ENCODE assay signal across 20 cellular contexts in the genomic region with DNA sequence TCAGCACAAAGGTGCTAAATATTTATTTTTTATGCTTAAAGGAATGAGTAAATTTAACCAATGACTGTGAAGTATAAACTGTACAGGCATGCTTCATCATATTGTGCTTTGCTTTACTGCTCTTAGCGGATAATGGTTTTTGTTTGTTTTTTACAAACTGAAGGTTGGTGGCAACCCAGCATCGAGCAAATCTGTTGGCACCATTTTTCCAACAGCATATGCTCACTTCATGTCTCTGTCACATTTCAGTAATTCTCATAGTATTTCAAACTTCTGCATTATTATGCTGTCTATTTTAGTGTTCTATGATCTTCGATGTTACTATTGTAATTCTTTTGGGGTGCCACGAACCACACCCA. TPM values are rescaled to one million over a fixed set of nuclear protein-coding genes. Genes with fewer than 3 reads are reported as not detected.
DNase-seq lines count a peak whose midpoint lies in the region; ATAC-seq lines count a peak whose summit lies in the region.
"Had no signal": no experiment of that assay in that cellular context is flagged by ENCODE, and none has a peak within 500 bp of the region (broad histone marks: within the 10 kb centered on the region; RNA-seq: fewer than 3 reads in every experiment).

No MANE protein-coding gene starts in this region.

- CTCF ChIA-PET in activated naive CD4-positive, alpha-beta T cell treated with anti-CD3 and anti-CD28 coated beads, Interleukin-2, amount 10 ng/mL, durations not matched to agents 7 days and 5 days (lab: Charles Lee), result interaction anchor here (2.0 kb wide), 1 partner anchor 91 kb away, joined by 6 read pairs; no protein-coding TSS in a partner anchor

- H3K27me3 ChIP-seq in MG63 (no peaks in the 10 kb centered on the region), HAP-1 (ENCODE audit: low read depth) (no peaks in the 10 kb centered on the region)
- H3K27me3 ChIP-seq: vagina had no signal

- peaks cover 9% of the 10 kb centered on the region for H3K4me1 ChIP-seq in HAP-1

- H3K4me3 Mint-ChIP-seq in activated naive CD4-positive, alpha-beta T cell treated with anti-CD3 and anti-CD28 coated beads, Interleukin-2, amount 10 ng/mL, durations not matched to agents 7 days and 5 days, result no peak overlapping the region
- H3K4me3 Mint-ChIP-seq in T-helper 17 cell, result no peak overlapping the region
- H3K4me3 Mint-ChIP-seq in stimulated activated effector memory CD8-positive, alpha-beta T cell treated with anti-CD3 and anti-CD28 coated beads, Interleukin-12 subunit alpha, Interleukin-12 subunit beta, amount 100 ng/mL, for 72 hours, result peak overlapping the region; percentile 31
- H3K4me3 Mint-ChIP-seq: dendritic cell treated with granulocyte-macrophage colony-stimulating factor and Interleukin-4, amounts not matched to agents 40 ng/mL and 50 ng/mL, for 4 days; WTC11 had no signal

- ATAC-seq in activated naive CD4-positive, alpha-beta T cell treated with anti-CD3 and anti-CD28 coated beads, Interleukin-2, amount 50 U/mL, for 72 hours, result no peak
- ATAC-seq in GM18907 (IDR thresholded peaks at IDR 0.05; ENCODE audit: unreplicated experiment), result peak; percentile 8
- ATAC-seq in T-helper 17 cell, result peak; percentile 9
- ATAC-seq in stimulated activated effector memory CD8-positive, alpha-beta T cell treated with anti-CD3 and anti-CD28 coated beads, Interleukin-12 subunit alpha, Interleukin-12 subunit beta, amount 100 ng/mL, for 72 hours, result no peak
- ATAC-seq: WTC11 had no signal

- no peak for DNase-seq in activated naive CD4-positive, alpha-beta T cell treated with anti-CD3 and anti-CD28 coated beads, Interleukin-2, amount 10 ng/mL, durations not matched to agents 7 days and 5 days
- DNase-seq in activated naive CD4-positive, alpha-beta T cell treated with anti-CD3 and anti-CD28 coated beads, Interleukin-2, amount 50 U/mL, for 72 hours (ENCODE audit: low spot score in 2 of 2), result no peak
- DNase-seq in T-helper 17 cell, result no peak
- no peak for DNase-seq in stimulated activated effector memory CD8-positive, alpha-beta T cell treated with anti-CD3 and anti-CD28 coated beads, Interleukin-12 subunit alpha, Interleukin-12 subunit beta, amount 100 ng/mL, for 72 hours (ENCODE audit: low spot score in 2 of 2)
- DNase-seq in MG63, result no peak
- DNase-seq in HAP-1 (ENCODE audit: low spot score in 2 of 2), result no peak
- DNase-seq: amniotic stem cell, DMS53, GF-D8, kidney glomerular epithelial cell, NCI-H524 treated with DMSO at 0.1 percent for 48 hours, occipital lobe, SK-N-SH, T-helper 9 cell had no signal

- H3K4me3 ChIP-seq in MG63 (no peak overlapping the region), HAP-1 (no peak overlapping the region)
- H3K4me3 ChIP-seq: lung, thoracic aorta, vagina had no signal

- H3K27ac Mint-ChIP-seq in activated naive CD4-positive, alpha-beta T cell treated with anti-CD3 and anti-CD28 coated beads, Interleukin-2, amount 10 ng/mL, durations not matched to agents 7 days and 5 days, result peak overlapping the region; percentile 93
- H3K27ac Mint-ChIP-seq in activated naive CD4-positive, alpha-beta T cell treated with anti-CD3 and anti-CD28 coated beads, Interleukin-2, amount 50 U/mL, for 72 hours, result peak overlapping the region in 1 of 2 donors; percentile 81
- peak overlapping the region; percentile 83 for H3K27ac Mint-ChIP-seq in T-helper 17 cell
- H3K27ac Mint-ChIP-seq in stimulated activated effector memory CD8-positive, alpha-beta T cell treated with anti-CD3 and anti-CD28 coated beads, Interleukin-12 subunit alpha, Interleukin-12 subunit beta, amount 100 ng/mL, for 72 hours, result peak overlapping the region; percentile 12
- H3K27ac Mint-ChIP-seq: dendritic cell treated with granulocyte-macrophage colony-stimulating factor and Interleukin-4, amounts not matched to agents 40 ng/mL and 50 ng/mL, for 4 days had no signal

- peaks cover 12% of the 10 kb centered on the region for H3K36me3 Mint-ChIP-seq in activated naive CD4-positive, alpha-beta T cell treated with anti-CD3 and anti-CD28 coated beads, Interleukin-2, amount 10 ng/mL, durations not matched to agents 7 days and 5 days
- peaks cover 0 to 16% of the 10 kb centered on the region in 2 donors for H3K36me3 Mint-ChIP-seq in activated naive CD4-positive, alpha-beta T cell treated with anti-CD3 and anti-CD28 coated beads, Interleukin-2, amount 50 U/mL, for 72 hours
- H3K36me3 Mint-ChIP-seq in T-helper 17 cell (ENCODE audit: low read depth), result no peaks in the 10 kb centered on the region
- no peaks in the 10 kb centered on the region for H3K36me3 Mint-ChIP-seq in stimulated activated effector memory CD8-positive, alpha-beta T cell treated with anti-CD3 and anti-CD28 coated beads, Interleukin-12 subunit alpha, Interleukin-12 subunit beta, amount 100 ng/mL, for 72 hours

- no peaks in the 10 kb centered on the region for H3K9me3 ChIP-seq in T-helper 17 cell (ENCODE audit: control insufficient read depth, low read length, poor library complexity, severe bottlenecking)
- H3K9me3 ChIP-seq in MG63, result peaks cover 2% of the 10 kb centered on the region; the same call in 1 of the 2 replicates
- H3K9me3 ChIP-seq in HAP-1, result no peaks in the 10 kb centered on the region
- H3K9me3 ChIP-seq: thoracic aorta, vagina had no signal

- H3K36me3 ChIP-seq in MG63, result no peaks in the 10 kb centered on the region
- H3K36me3 ChIP-seq in HAP-1 (replicated peaks), result no peaks in the 10 kb centered on the region; the same call in 1 of the 2 replicates
- H3K36me3 ChIP-seq: thoracic aorta, vagina had no signal

- peaks cover 33% of the 10 kb centered on the region for H3K4me1 Mint-ChIP-seq in activated naive CD4-positive, alpha-beta T cell treated with anti-CD3 and anti-CD28 coated beads, Interleukin-2, amount 10 ng/mL, durations not matched to agents 7 days and 5 days
- peaks cover 34% of the 10 kb centered on the region for H3K4me1 Mint-ChIP-seq in T-helper 17 cell
- peaks cover 45% of the 10 kb centered on the region for H3K4me1 Mint-ChIP-seq in stimulated activated effector memory CD8-positive, alpha-beta T cell treated with anti-CD3 and anti-CD28 coated beads, Interleukin-12 subunit alpha, Interleukin-12 subunit beta, amount 100 ng/mL, for 72 hours

- in situ Hi-C loops in HAP-1 (cut with MboI; ENCODE audit: low sequenced_read_pairs), result no loop called here

- peaks cover 3% of the 10 kb centered on the region for H3K9me3 Mint-ChIP-seq in activated naive CD4-positive, alpha-beta T cell treated with anti-CD3 and anti-CD28 coated beads, Interleukin-2, amount 10 ng/mL, durations not matched to agents 7 days and 5 days
- H3K9me3 Mint-ChIP-seq in activated naive CD4-positive, alpha-beta T cell treated with anti-CD3 and anti-CD28 coated beads, Interleukin-2, amount 50 U/mL, for 72 hours, result peaks cover 0 to 3% of the 10 kb centered on the region in 2 donors
- no peaks in the 10 kb centered on the region for H3K9me3 Mint-ChIP-seq in stimulated activated effector memory CD8-positive, alpha-beta T cell treated with anti-CD3 and anti-CD28 coated beads, Interleukin-12 subunit alpha, Interleukin-12 subunit beta, amount 100 ng/mL, for 72 hours
- H3K9me3 Mint-ChIP-seq: dendritic cell treated with granulocyte-macrophage colony-stimulating factor and Interleukin-4, amounts not matched to agents 40 ng/mL and 50 ng/mL, for 4 days had no signal

- H3K27me3 Mint-ChIP-seq in activated naive CD4-positive, alpha-beta T cell treated with anti-CD3 and anti-CD28 coated beads, Interleukin-2, amount 10 ng/mL, durations not matched to agents 7 days and 5 days, result no peaks in the 10 kb centered on the region
- H3K27me3 Mint-ChIP-seq in T-helper 17 cell, result no peaks in the 10 kb centered on the region
- H3K27me3 Mint-ChIP-seq: dendritic cell treated with granulocyte-macrophage colony-stimulating factor and Interleukin-4, amounts not matched to agents 40 ng/mL and 50 ng/mL, for 4 days had no signal

RNA-seq across cellular contexts. Expression of a gene that starts 22.8 kb away (rescaled TPM):
- 10 to 100 TPM; 19.4 to 33.5 TPM for total RNA-seq in activated naive CD4-positive, alpha-beta T cell treated with anti-CD3 and anti-CD28 coated beads, Interleukin-2, amount 50 U/mL, for 72 hours
- total RNA-seq in T-helper 17 cell, result 10 to 100 TPM; 56.1 to 59.6 TPM
- total RNA-seq in MG63 (2014; rRNA removed; shearing (Covaris generic); ENCODE audit: low replicate concordance), result 4.2 TPM in 2 replicates

Comparison
In these comparisons a context has a peak if more than half of its experiments do, and no peak if none do; other contexts are left out.
1. ATAC-seq: peak in GM18907 (single experiment) and T-helper 17 cell (single experiment); none in activated naive CD4-positive, alpha-beta T cell treated with anti-CD3 and anti-CD28 coated beads, Interleukin-2, amount 50 U/mL, for 72 hours (0 of 2) and stimulated activated effector memory CD8-positive, alpha-beta T cell treated with anti-CD3 and anti-CD28 coated beads, Interleukin-12 subunit alpha, Interleukin-12 subunit beta, amount 100 ng/mL, for 72 hours (single experiment).